Comparison of ENCODE assay signal across 7 cellular contexts in genomic region chr6:104705095-104705707, GRCh38.
DNase-seq lines count a peak whose midpoint lies in the region; ATAC-seq and TF ChIP-seq lines count a peak whose summit lies in the region.

No MANE protein-coding gene starts in this region.

- peaks cover 5% of the 10 kb centered on the region for H3K4me1 ChIP-seq in osteoblast (ENCODE audit: insufficient read depth, low read length)

- no peak for ATAC-seq in HG03520 (IDR thresholded peaks at IDR 0.05; ENCODE audit: unreplicated experiment)

- H3K4me3 ChIP-seq in dorsolateral prefrontal cortex (no peak overlapping the region), osteoblast (ENCODE audit: insufficient read depth, low read length) (no peak overlapping the region)

- DNase-seq in HCEC 1CT (peak; percentile 59), SW 1271 (lab: John Stamatoyannopoulos, UW) (peak; percentile 50 to 81), dorsolateral prefrontal cortex (peak in 1 of 10 donors; percentile 26), osteoblast (ENCODE audit: insufficient read length, low spot score, missing footprints) (no peak), HEK293T (ENCODE audit: extremely low spot score) (no peak), NCI-H2227 (lab: John Stamatoyannopoulos, UW; ENCODE audit: unreplicated experiment) (no peak)

- TF ChIP-seq CTCF in dorsolateral prefrontal cortex (IDR thresholded peaks at IDR 0.05 in 54 of 56, conservative IDR thresholded peaks at IDR 0.05 in 2 of 56; ENCODE audit: low read depth in 1 of 56, partially characterized antibody in 56 of 56) = no peak
- TF ChIP-seq CTCF in osteoblast (IDR thresholded peaks at IDR 0.05; ENCODE audit: extremely low read depth, low read depth, low read length) = no peak

- H3K4me2 ChIP-seq in osteoblast (ENCODE audit: insufficient read depth, low read length) = peak overlapping the region; percentile 41

- H3K36me3 ChIP-seq in osteoblast (ENCODE audit: insufficient read depth, low read length) = no peaks in the 10 kb centered on the region

- no peak overlapping the region for H2AFZ ChIP-seq in osteoblast (ENCODE audit: low read length)

- no peaks in the 10 kb centered on the region for H3K79me2 ChIP-seq in osteoblast (ENCODE audit: insufficient read depth, low read length)

- intact Hi-C loops in dorsolateral prefrontal cortex (cut with DNase I) = no loop called here

- POLR2A ChIA-PET in HEK293T (lab: Yijun Ruan, JAX) = no interaction called here

- CTCF ChIA-PET in HEK293T (lab: Yijun Ruan, JAX) = no interaction called here

- H4K20me1 ChIP-seq in osteoblast (ENCODE audit: insufficient read depth, low read length) = no peaks in the 10 kb centered on the region

- H3K9me3 ChIP-seq in osteoblast (ENCODE audit: low read depth, low read length) = no peaks in the 10 kb centered on the region

- H3K27ac ChIP-seq in dorsolateral prefrontal cortex (peak overlapping the region in 35 of 59 donors; percentile 0 to 71 (median 36)), osteoblast (ENCODE audit: low read depth, low read length) (no peak overlapping the region)

- H3K27me3 ChIP-seq in dorsolateral prefrontal cortex = no peaks in the 10 kb centered on the region
- H3K27me3 ChIP-seq in osteoblast (ENCODE audit: insufficient read depth, low read length) = no peaks in the 10 kb centered on the region

TF ChIP-seq in HEK293T, 16 proteins besides CTCF, POLR2A, EP300 and RAD21:
- TF ChIP-seq HDGF (IDR thresholded peaks at IDR 0.05; ENCODE audit: borderline replicate concordance) (no peak), FOXM1 (IDR thresholded peaks at IDR 0.05; ENCODE audit: borderline replicate concordance) (no peak), FOXA1 (IDR thresholded peaks at IDR 0.05) (no peak), CTBP1 (IDR thresholded peaks at IDR 0.05; ENCODE audit: borderline replicate concordance) (no peak), PKNOX1 (IDR thresholded peaks at IDR 0.05) (no peak), SP1 (IDR thresholded peaks at IDR 0.05) (no peak), BHLHE40 (IDR thresholded peaks at IDR 0.05; ENCODE audit: borderline replicate concordance) (no peak)

Comparison
In these comparisons a context has a peak if more than half of its experiments do, and no peak if none do; other contexts are left out.
1. DNase-seq: peak in HCEC 1CT (single experiment) and SW 1271 (2 of 2); none in osteoblast (single experiment), HEK293T (single experiment) and NCI-H2227 (single experiment).